In the genomic region with DNA sequence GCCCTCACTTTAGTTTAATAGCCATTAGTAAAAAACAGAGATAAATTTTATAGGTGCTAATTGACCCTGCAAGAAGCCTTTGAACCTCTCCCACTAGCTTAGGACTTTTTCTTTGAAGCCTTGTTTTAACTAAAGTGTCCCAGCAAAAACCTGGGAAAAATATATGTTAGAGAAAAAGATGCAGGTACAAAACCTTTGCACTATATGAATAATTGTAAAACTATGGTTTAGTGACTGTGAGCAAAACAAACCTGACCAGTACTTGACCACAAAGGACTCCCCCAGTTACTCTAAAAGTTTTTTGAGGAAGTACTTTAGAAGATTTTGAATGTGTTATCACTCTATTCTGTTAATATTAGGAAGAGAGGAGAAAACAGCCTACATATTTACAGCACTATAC, we compare ENCODE assay signal across 15 cellular contexts.
A peak's percentile ranks its signal among the peaks of the same experiment; 100 is the strongest.
DNase-seq lines count a peak whose midpoint lies in the region; ATAC-seq and TF ChIP-seq lines count a peak whose summit lies in the region.
"Had no signal": no experiment of that assay in that cellular context is flagged by ENCODE, and none has a peak within 500 bp of the region (broad histone marks: within the 10 kb centered on the region; RNA-seq: fewer than 3 reads in every experiment).

No MANE protein-coding gene starts in this region.

- in situ Hi-C loops in mammary epithelial cell (cut with MboI; ENCODE audit: low sequenced_read_pairs in 2 of 2) = no loop called here

- no peaks in the 10 kb centered on the region for H4K20me1 ChIP-seq in mammary epithelial cell (ENCODE audit: insufficient read depth, low read length)

- dilution Hi-C loops in mammary epithelial cell (cut with HindIII; ENCODE audit: low sequenced_read_pairs) = no loop called here

- no peak overlapping the region for H3K9ac ChIP-seq in mammary epithelial cell (ENCODE audit: insufficient read depth, low read length)

- intact Hi-C loops in MCF 10A (cut with micrococcal nuclease) (loop anchor here (2.0 kb wide), 1 partner anchor 19 kb away; no protein-coding TSS in a partner anchor), mammary epithelial cell (cut with micrococcal nuclease) (no loop called here), left cardiac atrium (cut with DNase I) (no loop called here)

- CTCF ChIA-PET in MCF 10A (lab: Yijun Ruan, JAX) (interaction anchor here (0.6 to 1.8 kb wide), 8 partner anchors 20 to 352 kb away, joined by 4 to 14 read pairs (median 4); no protein-coding TSS in a partner anchor), mammary epithelial cell (lab: Charles Lee; ENCODE audit: low non-redundant PET) (no interaction called here)

- H3K36me3 Mint-ChIP-seq in MCF 10A (ENCODE audit: insufficient read depth, unreplicated experiment) = peaks cover 10% of the 10 kb centered on the region
- H3K36me3 Mint-ChIP-seq: natural killer cell treated with Interleukin-12 subunit alpha and Interleukin-12 subunit beta and Interleukin-15 and Interleukin-18, amount 100 ng/mL, for 72 hours had no signal

- DNase-seq in MCF 10A (ENCODE audit: unreplicated experiment) (no peak), mammary epithelial cell (no peak), NCI-H1436 (lab: John Stamatoyannopoulos, UW) (no peak), right atrium auricular region (ENCODE audit: low spot score) (no peak), left cardiac atrium (no peak)
- no peak for DNase-seq in stimulated activated CD4-positive, alpha-beta T cell treated with anti-CD3 and anti-CD28 coated beads, Interleukin-12 subunit alpha, Interleukin-12 subunit beta, amount 100 ng/mL, for 4 hours
- DNase-seq: activated CD4-positive, alpha-beta memory T cell treated with anti-CD3 and anti-CD28 coated beads, Interleukin-2, amount 10 ng/mL, durations not matched to agents 7 days and 5 days; activated naive CD4-positive, alpha-beta T cell treated with Interleukin-2 at 50 U/mL for 16 hours; cerebellar nuclear complex; NCI-H1105; NCI-H774 had no signal

- H3K4me1 ChIP-seq in mammary epithelial cell (ENCODE audit: insufficient read depth, low read length) = peaks cover 8% of the 10 kb centered on the region
- no peaks in the 10 kb centered on the region for H3K4me1 ChIP-seq in right atrium auricular region

- H3K4me2 ChIP-seq in mammary epithelial cell (ENCODE audit: insufficient read depth, low read depth, low read length) = no peak overlapping the region
- H3K4me2 ChIP-seq: smooth muscle cell had no signal

- peak overlapping the region; percentile 89 for H3K27ac Mint-ChIP-seq in MCF 10A (ENCODE audit: low read depth, unreplicated experiment)
- H3K27ac Mint-ChIP-seq: activated CD4-positive, alpha-beta memory T cell treated with anti-CD3 and anti-CD28 coated beads, Interleukin-2, amount 10 ng/mL, durations not matched to agents 7 days and 5 days; natural killer cell treated with Interleukin-12 subunit alpha and Interleukin-12 subunit beta and Interleukin-15 and Interleukin-18, amount 100 ng/mL, for 72 hours had no signal

- H3K36me3 ChIP-seq in mammary epithelial cell (ENCODE audit: insufficient read depth, low read length) (no peaks in the 10 kb centered on the region), right atrium auricular region (no peaks in the 10 kb centered on the region)

- H3K4me3 Mint-ChIP-seq in MCF 10A (ENCODE audit: unreplicated experiment) = no peak overlapping the region
- H3K4me3 Mint-ChIP-seq: activated CD4-positive, alpha-beta memory T cell treated with anti-CD3 and anti-CD28 coated beads, Interleukin-2, amount 10 ng/mL, durations not matched to agents 7 days and 5 days; natural killer cell treated with Interleukin-12 subunit alpha and Interleukin-12 subunit beta and Interleukin-15 and Interleukin-18, amount 100 ng/mL, for 72 hours had no signal

- H3K4me1 Mint-ChIP-seq in MCF 10A (ENCODE audit: insufficient read depth, unreplicated experiment) = peaks cover 29% of the 10 kb centered on the region

- ATAC-seq in HG02678 (IDR thresholded peaks at IDR 0.05; ENCODE audit: unreplicated experiment) = peak; percentile 65
- peak; percentile 45 for ATAC-seq in HG03520 (IDR thresholded peaks at IDR 0.05; ENCODE audit: unreplicated experiment)
- no peak for ATAC-seq in left cardiac atrium
- ATAC-seq: natural killer cell treated with Interleukin-12 subunit alpha and Interleukin-12 subunit beta and Interleukin-15 and Interleukin-18, amount 100 ng/mL, for 72 hours had no signal

- no peak for TF ChIP-seq CTCF in MCF 10A (IDR thresholded peaks at IDR 0.05; ENCODE audit: unreplicated experiment)
- TF ChIP-seq CTCF in mammary epithelial cell (conservative IDR thresholded peaks at IDR 0.05 in 1 of 2, IDR thresholded peaks at IDR 0.05 in 1 of 2; ENCODE audit: extremely low read depth in 1 of 2, insufficient read depth in 1 of 2, low read depth in 1 of 2, low read length in 2 of 2) = no peak
- TF ChIP-seq CTCF in right atrium auricular region (IDR thresholded peaks at IDR 0.05) = no peak

- H2AFZ ChIP-seq in mammary epithelial cell (ENCODE audit: low read depth, low read length) = no peak overlapping the region

- H3K27me3 Mint-ChIP-seq in MCF 10A (ENCODE audit: insufficient read depth, unreplicated experiment) = no peaks in the 10 kb centered on the region
- H3K27me3 Mint-ChIP-seq: activated CD4-positive, alpha-beta memory T cell treated with anti-CD3 and anti-CD28 coated beads, Interleukin-2, amount 10 ng/mL, durations not matched to agents 7 days and 5 days; natural killer cell treated with Interleukin-12 subunit alpha and Interleukin-12 subunit beta and Interleukin-15 and Interleukin-18, amount 100 ng/mL, for 72 hours had no signal

- H3K27me3 ChIP-seq in mammary epithelial cell (ENCODE audit: insufficient read depth, low read length) (no peaks in the 10 kb centered on the region), right atrium auricular region (no peaks in the 10 kb centered on the region)

- H3K79me2 ChIP-seq in mammary epithelial cell (ENCODE audit: insufficient read depth, low read length) = no peaks in the 10 kb centered on the region

- no peaks in the 10 kb centered on the region for H3K9me3 Mint-ChIP-seq in MCF 10A (ENCODE audit: unreplicated experiment)
- H3K9me3 Mint-ChIP-seq: natural killer cell treated with Interleukin-12 subunit alpha and Interleukin-12 subunit beta and Interleukin-15 and Interleukin-18, amount 100 ng/mL, for 72 hours had no signal

- BruUV-seq in MCF 10A (replicated peaks; lab: Mats Ljungman, UMichigan) (no TSS peak), mammary epithelial cell (replicated peaks; lab: Mats Ljungman, UMichigan) (no TSS peak)

- no peak overlapping the region for H3K4me3 ChIP-seq in mammary epithelial cell (replicated peaks in 1 of 3; ENCODE audit: insufficient read depth in 1 of 3, low read depth in 2 of 3, low read length in 3 of 3)
- H3K4me3 ChIP-seq in right atrium auricular region = no peak overlapping the region
- H3K4me3 ChIP-seq: smooth muscle cell had no signal

- POLR2A ChIA-PET in MCF 10A (lab: Yijun Ruan, JAX) = interaction anchor here (0.6 to 7.5 kb wide), 16 partner anchors 10 to 289 kb away, joined by 3 to 121 read pairs (median 12); no protein-coding TSS in a partner anchor

- H3K27ac ChIP-seq in mammary epithelial cell (ENCODE audit: insufficient read depth, low read depth, low read length) = no peak overlapping the region
- H3K27ac ChIP-seq in right atrium auricular region = no peak overlapping the region

- H3K9me3 ChIP-seq in mammary epithelial cell (replicated peaks; ENCODE audit: insufficient read depth, low read length) = no peaks in the 10 kb centered on the region
- no peaks in the 10 kb centered on the region for H3K9me3 ChIP-seq in right atrium auricular region

Comparison
In these comparisons a context has a peak if more than half of its experiments do, and no peak if none do; other contexts are left out.
1. ATAC-seq: peak in HG02678 (single experiment) and HG03520 (single experiment); none in left cardiac atrium (0 of 2).